20 cellular contexts compared by ENCODE assay signal in the genomic region with DNA sequence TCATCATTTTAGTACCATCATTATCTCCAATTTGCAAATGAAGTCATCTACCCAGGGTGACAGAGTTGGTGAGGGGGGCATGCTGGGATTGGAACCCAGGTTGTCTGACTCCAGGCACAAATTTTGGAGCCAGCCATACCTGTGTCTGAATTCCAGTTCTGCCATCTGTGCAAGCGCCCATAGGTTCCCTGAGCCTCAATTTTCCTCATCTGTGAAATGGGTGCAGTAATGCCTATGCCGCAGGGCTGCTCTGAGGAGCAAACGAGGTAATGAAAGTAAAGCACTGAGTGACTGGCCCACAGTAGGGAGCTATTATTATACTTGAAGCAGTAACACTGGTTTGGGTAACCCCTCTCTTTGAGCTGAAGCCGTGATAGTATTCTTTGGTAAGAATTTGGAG. TPM values are rescaled to one million over a fixed set of nuclear protein-coding genes. Genes with fewer than 3 reads are reported as not detected.
DNase-seq lines count a peak whose midpoint lies in the region; ATAC-seq, FAIRE-seq and TF ChIP-seq lines count a peak whose summit lies in the region.
"Had no signal": no experiment of that assay in that cellular context is flagged by ENCODE, and none has a peak within 500 bp of the region (broad histone marks: within the 10 kb centered on the region; RNA-seq: fewer than 3 reads in every experiment).

No MANE protein-coding gene starts in this region.

- no peak overlapping the region for H2AFZ ChIP-seq in mesenchymal stem cell (ENCODE audit: low read depth, low read length)
- no peak overlapping the region for H2AFZ ChIP-seq in PC-9
- H2AFZ ChIP-seq: GM23248 had no signal

- no peaks in the 10 kb centered on the region for H4K20me1 ChIP-seq in PC-9 (ENCODE audit: insufficient read depth)

- no peak overlapping the region for H3K4me3 Mint-ChIP-seq in brain
- H3K4me3 Mint-ChIP-seq: CD4-positive, CD25-positive, alpha-beta regulatory T cell had no signal

- H3K27me3 ChIP-seq in mesenchymal stem cell (ENCODE audit: control insufficient read depth in 1 of 2, insufficient read depth in 1 of 2, low read length in 2 of 2): no peaks in the 10 kb centered on the region
- H3K27me3 ChIP-seq in stomach smooth muscle (ENCODE audit: control insufficient read depth in 1 of 2, insufficient read depth in 2 of 2, low read length in 2 of 2): no peaks in the 10 kb centered on the region
- H3K27me3 ChIP-seq in PC-9 (ENCODE audit: insufficient read depth, low read depth): no peaks in the 10 kb centered on the region
- H3K27me3 ChIP-seq: BE2C, Peyer's patch had no signal

- H3K9me3 Mint-ChIP-seq in brain: peaks cover 0 to 4% (median 0%) of the 10 kb centered on the region in 5 experiments

- no peak overlapping the region for H2BK15ac ChIP-seq in mesenchymal stem cell (ENCODE audit: low read depth, poor library complexity, severe bottlenecking)

- no peak overlapping the region for H3K4me3 ChIP-seq in A549
- no peak overlapping the region for H3K4me3 ChIP-seq in mesenchymal stem cell (ENCODE audit: insufficient read depth in 1 of 2, low read depth in 1 of 2, low read length in 2 of 2)
- no peak overlapping the region for H3K4me3 ChIP-seq in stomach smooth muscle (ENCODE audit: low read length in 2 of 2)
- H3K4me3 ChIP-seq in PC-9: no peak overlapping the region
- H3K4me3 ChIP-seq: GM23248, HAP-1, Peyer's patch had no signal

- H3K9me3 ChIP-seq in A549 (no peaks in the 10 kb centered on the region), mesenchymal stem cell (ENCODE audit: control insufficient read depth, low read length) (no peaks in the 10 kb centered on the region), stomach smooth muscle (ENCODE audit: control insufficient read depth in 2 of 2, low read length in 2 of 2) (no peaks in the 10 kb centered on the region), PC-9 (ENCODE audit: insufficient read depth, low read depth) (no peaks in the 10 kb centered on the region)
- H3K9me3 ChIP-seq: BE2C, HAP-1, Peyer's patch had no signal

- no peak overlapping the region for H3K14ac ChIP-seq in mesenchymal stem cell (ENCODE audit: low read length in 2 of 2)

- H2BK5ac ChIP-seq in mesenchymal stem cell (ENCODE audit: low read depth, low read length, poor library complexity, severe bottlenecking): no peak overlapping the region

- TF ChIP-seq POLR2A in A549 (IDR thresholded peaks at IDR 0.05; ENCODE audit: low read length): no peak

- H3K27ac Mint-ChIP-seq in brain: peak overlapping the region in 4 of 5 experiments; percentile 18 to 92 (median 56)
- H3K27ac Mint-ChIP-seq: CD4-positive, CD25-positive, alpha-beta regulatory T cell had no signal

- H3K27me3 Mint-ChIP-seq in brain: no peaks in the 10 kb centered on the region

- intact Hi-C loops in PC-9 (cut with micrococcal nuclease; ENCODE audit: unreplicated experiment): no loop called here

- H2AK5ac ChIP-seq in mesenchymal stem cell (ENCODE audit: low read length, severe bottlenecking): no peak overlapping the region

- H3K9ac ChIP-seq in mesenchymal stem cell (ENCODE audit: low read length) (peak overlapping the region; percentile 20), stomach smooth muscle (ENCODE audit: low read length in 2 of 2) (no peak overlapping the region)
- H3K9ac ChIP-seq: GM23248 had no signal

- H4K91ac ChIP-seq in mesenchymal stem cell (ENCODE audit: low read length): no peak overlapping the region

- H3K36me3 ChIP-seq in mesenchymal stem cell (ENCODE audit: control insufficient read depth in 1 of 2, insufficient read depth in 2 of 2, low read depth in 1 of 2, low read length in 2 of 2) (peaks cover 29 to 61% of the 10 kb centered on the region in 2 experiments), stomach smooth muscle (ENCODE audit: control insufficient read depth in 2 of 2, insufficient read depth in 2 of 2, low read length in 2 of 2) (peaks cover 0 to 7% of the 10 kb centered on the region in 2 donors), PC-9 (ENCODE audit: low read depth) (0 out of 2 replicates have a peak, but pooled peaks cover 5% of the 10 kb centered on the region)
- H3K36me3 ChIP-seq: BE2C, Peyer's patch had no signal

- DNase-seq in A549 (ENCODE audit: low read depth in 1 of 2, low spot score in 1 of 2): no peak
- no peak for DNase-seq in mesenchymal stem cell
- DNase-seq in CD1c-positive myeloid dendritic cell (ENCODE audit: extremely low spot score): no peak
- no peak for DNase-seq in PC-9
- DNase-seq in iPS-NIHi7 (ENCODE audit: extremely low spot score): no peak
- DNase-seq: BE2C; CD4-positive, CD25-positive, alpha-beta regulatory T cell; DMS79; GM23248; IMR-90; NCI-H1694; NCI-H2081 treated with DMSO at 0.1 percent for 48 hours; NCI-H2171 treated with DMSO at 0.1 percent for 48 hours; Peyer's patch had no signal

- FAIRE-seq in A549 (lab: Jason Lieb, UNC): no peak
- FAIRE-seq: A204.1, HTR-8/SVneo had no signal

- BruUV-seq in PC-9 (replicated peaks; lab: Mats Ljungman, UMichigan): no TSS peak

- POLR2A ChIA-PET in A549 (lab: Yijun Ruan, JAX) (no interaction called here), PC-9 (lab: Charles Lee; ENCODE audit: unreplicated experiment) (no interaction called here)

- TF ChIP-seq CTCF in A549 (IDR thresholded peaks at IDR 0.05): no peak
- TF ChIP-seq CTCF in brain (conservative IDR thresholded peaks at IDR 0.05): no peak
- no peak for TF ChIP-seq CTCF in PC-9 (conservative IDR thresholded peaks at IDR 0.05)

- 92% methylated on average over 4 of the region's 4 CpGs for WGBS in A549 (ENCODE audit: missing lambda C conversion rate)
- 95% methylated on average over 4 of the region's 4 CpGs for WGBS in mesenchymal stem cell

- no peak overlapping the region for H3K4ac ChIP-seq in mesenchymal stem cell (ENCODE audit: low read depth in 1 of 2, low read length in 2 of 2)

- H2BK12ac ChIP-seq in mesenchymal stem cell (ENCODE audit: low read length in 2 of 2): no peak overlapping the region

- H3K79me1 ChIP-seq in mesenchymal stem cell (replicated peaks; ENCODE audit: low read length, poor library complexity, severe bottlenecking): peaks cover 33% of the 10 kb centered on the region

- TF ChIP-seq RAD21 in A549 (conservative IDR thresholded peaks at IDR 0.05 in 1 of 2, IDR thresholded peaks at IDR 0.05 in 1 of 2): no peak

- no peaks in the 10 kb centered on the region for H3K9me2 ChIP-seq in PC-9 (ENCODE audit: insufficient read depth)

- no peak overlapping the region for H3K18ac ChIP-seq in mesenchymal stem cell (ENCODE audit: low read depth in 1 of 2, low read length in 2 of 2)

- H3K4me2 ChIP-seq in A549 (no peak overlapping the region), mesenchymal stem cell (ENCODE audit: low read length, poor library complexity, severe bottlenecking) (no peak overlapping the region), PC-9 (no peak overlapping the region)

- peaks cover 57% of the 10 kb centered on the region for H3K36me3 Mint-ChIP-seq in brain
- H3K36me3 Mint-ChIP-seq: CD4-positive, CD25-positive, alpha-beta regulatory T cell had no signal

- no peak for TF ChIP-seq EP300 in A549 (IDR thresholded peaks at IDR 0.05)

- no peaks in the 10 kb centered on the region for H3K79me2 ChIP-seq in PC-9 (ENCODE audit: low read depth)

- H3K4me1 ChIP-seq in A549 (peaks cover 9% of the 10 kb centered on the region; the same call in 1 of the 3 replicates), mesenchymal stem cell (ENCODE audit: control insufficient read depth, insufficient read depth, low read depth, low read length) (peaks cover 8% of the 10 kb centered on the region), stomach smooth muscle (ENCODE audit: control insufficient read depth, insufficient read depth, low read length) (peaks cover 29% of the 10 kb centered on the region), PC-9 (replicated peaks; ENCODE audit: insufficient read depth) (peaks cover 37% of the 10 kb centered on the region)
- H3K4me1 ChIP-seq: HAP-1 had no signal

- CTCF ChIA-PET in A549 (lab: Yijun Ruan, JAX): interaction anchor here (0.8 to 2.9 kb wide), 6 partner anchors 10 to 302 kb away, joined by 3 to 16 read pairs (median 3); no protein-coding TSS in a partner anchor
- CTCF ChIA-PET in PC-9 (lab: Charles Lee): no interaction called here

- no peak overlapping the region for H4K8ac ChIP-seq in mesenchymal stem cell (ENCODE audit: low read length)

- no peak overlapping the region for H3K23ac ChIP-seq in mesenchymal stem cell (ENCODE audit: low read length in 2 of 2)

- H3K27ac ChIP-seq in A549: no peak overlapping the region
- H3K27ac ChIP-seq in mesenchymal stem cell (ENCODE audit: low read length, poor library complexity, severe bottlenecking): no peak overlapping the region
- peak overlapping the region; percentile 94 for H3K27ac ChIP-seq in stomach smooth muscle (ENCODE audit: low read length)
- no peak overlapping the region for H3K27ac ChIP-seq in PC-9
- H3K27ac ChIP-seq: GM23248 had no signal

- peaks cover 27% of the 10 kb centered on the region for H3F3A ChIP-seq in PC-9 (ENCODE audit: insufficient read depth, low read depth)

- H2BK120ac ChIP-seq in mesenchymal stem cell (ENCODE audit: low read depth, low read length): no peak overlapping the region

- no peak for ATAC-seq in A549
- ATAC-seq: SK-N-SH treated with all-trans-retinoic acid at 6 μM for 48 hours had no signal

- peaks cover 66% of the 10 kb centered on the region for H3K4me1 Mint-ChIP-seq in brain
- H3K4me1 Mint-ChIP-seq: CD4-positive, CD25-positive, alpha-beta regulatory T cell had no signal

TF ChIP-seq in A549, 52 proteins besides CTCF, POLR2A, EP300 and RAD21:
- TF ChIP-seq HOXA7 (CRISPR knock-in tag; IDR thresholded peaks at IDR 0.05) (no peak), KDM1A (IDR thresholded peaks at IDR 0.05; ENCODE audit: low read depth) (0 out of 2 replicates have a peak, but pooled peaks have one; percentile 44), TFCP2L1 (CRISPR knock-in tag; IDR thresholded peaks at IDR 0.05) (no peak)

RNA-seq across cellular contexts. Expression of gene SH3PXD2B, which starts 49.6 kb away (rescaled TPM):
- 15.5 TPM in 2 replicates for polyA plus RNA-seq in A549 (2011; rRNA removed)
- polyA plus RNA-seq in A549 (2012; cell fraction: cytosol; rRNA removed): 6.9 and 9.8 TPM in 2 replicates
- polyA plus RNA-seq in A549 (2012; cell fraction: nucleus; rRNA removed): 11.7 and 13.3 TPM in 2 replicates
- polyA plus RNA-seq in A549 (2017; fragmentation: RNase III; extraction: RNeasy Plus Mini Kit Qiagen cat#74134 plus additional on column Dnase treatment): 12.4 to 15.4 TPM (median 15.1 TPM) in 3 replicates
- 20.4 and 21.2 TPM in 2 replicates for polyA minus RNA-seq in A549 (2011; rRNA and poly(A)+ RNA removed)
- 16.3 TPM for polyA plus RNA-seq in brain (ENCODE audit: insufficient read depth, low read depth, low replicate concordance)
- 25.7 TPM for polyA plus RNA-seq in mesenchymal stem cell (2013, experiment 1 of 2)
- 23.0 TPM for polyA plus RNA-seq in mesenchymal stem cell (2013, experiment 2 of 2)
- 26.1 and 29.3 TPM in 2 replicates for total RNA-seq in PC-9 (2021)
- polyA plus RNA-seq: CD4-positive, CD25-positive, alpha-beta regulatory T cell had no signal
